In the genomic region with DNA sequence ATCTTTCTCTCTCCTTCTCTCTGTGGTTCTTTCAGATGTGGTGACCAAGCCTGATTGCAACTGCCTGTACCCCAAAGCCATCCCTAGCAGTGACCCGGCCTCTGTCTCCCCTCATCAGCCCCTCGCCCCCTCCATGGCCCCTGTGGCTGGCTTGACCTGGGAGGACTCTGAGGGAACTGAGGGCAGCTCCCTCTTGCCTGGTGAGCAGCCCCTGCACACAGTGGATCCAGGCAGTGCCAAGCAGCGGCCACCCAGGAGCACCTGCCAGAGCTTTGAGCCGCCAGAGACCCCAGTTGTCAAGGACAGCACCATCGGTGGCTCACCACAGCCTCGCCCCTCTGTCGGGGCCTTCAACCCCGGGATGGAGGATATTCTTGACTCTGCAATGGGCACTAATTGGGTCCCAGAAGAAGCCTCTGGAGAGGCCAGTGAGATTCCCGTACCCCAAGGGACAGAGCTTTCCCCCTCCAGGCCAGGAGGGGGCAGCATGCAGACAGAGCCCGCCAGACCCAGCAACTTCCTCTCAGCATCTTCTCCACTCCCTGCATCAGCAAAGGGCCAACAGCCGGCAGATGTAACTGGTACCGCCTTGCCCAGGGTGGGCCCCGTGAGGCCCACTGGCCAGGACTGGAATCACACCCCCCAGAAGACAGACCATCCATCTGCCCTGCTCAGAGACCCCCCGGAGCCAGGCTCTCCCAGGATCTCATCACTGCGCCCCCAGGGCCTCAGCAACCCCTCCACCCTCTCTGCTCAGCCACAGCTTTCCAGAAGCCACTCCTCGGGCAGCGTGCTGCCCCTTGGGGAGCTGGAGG, we compare ENCODE assay signal across 10 cellular contexts. TPM values are rescaled to one million over a fixed set of nuclear protein-coding genes. Genes with fewer than 3 reads are reported as not detected.
DNase-seq lines count a peak whose midpoint lies in the region; ATAC-seq and TF ChIP-seq lines count a peak whose summit lies in the region.
"Had no signal": no experiment of that assay in that cellular context is flagged by ENCODE, and none has a peak within 500 bp of the region (broad histone marks: within the 10 kb centered on the region; RNA-seq: fewer than 3 reads in every experiment).

No MANE protein-coding gene starts in this region.

- no peak for ATAC-seq in GM21360 (IDR thresholded peaks at IDR 0.05; ENCODE audit: unreplicated experiment)

- no peaks in the 10 kb centered on the region for H3K4me1 ChIP-seq in HEK293 (ENCODE audit: control insufficient read depth, insufficient read depth, low read length)

- H3K36me3 Mint-ChIP-seq in activated CD4-positive, alpha-beta memory T cell treated with anti-CD3 and anti-CD28 coated beads, Interleukin-2, amount 10 ng/mL, durations not matched to agents 7 days and 5 days (ENCODE audit: low read depth) = peaks cover 85% of the 10 kb centered on the region

- H3K4me3 ChIP-seq in AG04449 (ENCODE audit: low read depth, low read length) = no peak overlapping the region
- H3K4me3 ChIP-seq in HEK293 (ENCODE audit: low read depth, low read length) = no peak overlapping the region
- H3K4me3 ChIP-seq: skin epidermis had no signal

- no peaks in the 10 kb centered on the region for H3K9me3 ChIP-seq in HEK293 (ENCODE audit: control insufficient read depth, insufficient read depth, low read depth, low read length)

- H3K27ac ChIP-seq in HEK293 (ENCODE audit: extremely low read depth, low read depth, low read length) = no peak overlapping the region

- no peak overlapping the region for H3K4me3 Mint-ChIP-seq in activated CD4-positive, alpha-beta memory T cell treated with anti-CD3 and anti-CD28 coated beads, Interleukin-2, amount 10 ng/mL, durations not matched to agents 7 days and 5 days

- H3K4me1 Mint-ChIP-seq in activated CD4-positive, alpha-beta memory T cell treated with anti-CD3 and anti-CD28 coated beads, Interleukin-2, amount 10 ng/mL, durations not matched to agents 7 days and 5 days = peaks cover 13% of the 10 kb centered on the region

- no peaks in the 10 kb centered on the region for H3K9me3 Mint-ChIP-seq in activated CD4-positive, alpha-beta memory T cell treated with anti-CD3 and anti-CD28 coated beads, Interleukin-2, amount 10 ng/mL, durations not matched to agents 7 days and 5 days

- H3K27ac Mint-ChIP-seq in activated CD4-positive, alpha-beta memory T cell treated with anti-CD3 and anti-CD28 coated beads, Interleukin-2, amount 10 ng/mL, durations not matched to agents 7 days and 5 days = peak overlapping the region; percentile 34

- H3K27me3 Mint-ChIP-seq in activated CD4-positive, alpha-beta memory T cell treated with anti-CD3 and anti-CD28 coated beads, Interleukin-2, amount 10 ng/mL, durations not matched to agents 7 days and 5 days = no peaks in the 10 kb centered on the region

- DNase-seq in AG04449 (ENCODE audit: low read depth, low spot score) (no peak), iris pigment epithelial cell (ENCODE audit: low read depth) (peak; percentile 16), AG08396 (ENCODE audit: low spot score) (no peak), KG1 (lab: John Stamatoyannopoulos, UW) (no peak), NCI-H1436 treated with DMSO at 0.1 percent for 48 hours (lab: John Stamatoyannopoulos, UW) (no peak)
- DNase-seq in activated CD4-positive, alpha-beta memory T cell treated with anti-CD3 and anti-CD28 coated beads, Interleukin-2, amount 10 ng/mL, durations not matched to agents 7 days and 5 days = no peak
- DNase-seq: MV-4-11 had no signal

- H3K36me3 ChIP-seq in HEK293 (ENCODE audit: control insufficient read depth in 2 of 2, insufficient read depth in 1 of 2, low read length in 2 of 2) = peaks cover 7 to 97% of the 10 kb centered on the region in 2 experiments; a peak in 2 of 3 replicates

- TF ChIP-seq CTCF in AG04449 (IDR thresholded peaks at IDR 0.05; ENCODE audit: insufficient read depth, low read length, missing control alignments) (peak; percentile 56), HEK293 (tag by site-specific recombination; IDR thresholded peaks at IDR 0.05) (no peak)

- CTCF ChIA-PET in AG04449 (lab: Yijun Ruan, JAX) = interaction anchor here (0.7 to 6.5 kb wide), 16 partner anchors 8 to 148 kb away, joined by 3 to 42 read pairs (median 5); a partner anchor contains a TSS
- CTCF ChIA-PET in HEK293 (lab: Yijun Ruan, JAX) = interaction anchor here (0.5 to 8.2 kb wide), 16 partner anchors 9 to 1067 kb away, joined by 3 to 61 read pairs (median 4); a partner anchor contains a TSS
- CTCF ChIA-PET in activated CD4-positive, alpha-beta memory T cell treated with anti-CD3 and anti-CD28 coated beads, Interleukin-2, amount 10 ng/mL, durations not matched to agents 7 days and 5 days (lab: Charles Lee) = interaction anchor here (0.6 to 3.9 kb wide), 6 partner anchors 12 to 149 kb away, joined by 3 to 20 read pairs (median 4); a partner anchor contains a TSS

- POLR2A ChIA-PET in AG04449 (lab: Yijun Ruan, JAX) (no interaction called here), HEK293 (lab: Yijun Ruan, JAX) (interaction anchor here (1.3 kb wide), 1 partner anchor 146 kb away, joined by 3 read pairs; no protein-coding TSS in a partner anchor)
- POLR2A ChIA-PET in activated CD4-positive, alpha-beta memory T cell treated with anti-CD3 and anti-CD28 coated beads, Interleukin-2, amount 10 ng/mL, durations not matched to agents 7 days and 5 days (lab: Charles Lee) = interaction anchor here (1.5 to 2.2 kb wide), 6 partner anchors 9 to 149 kb away, joined by 3 to 9 read pairs (median 5); a partner anchor contains a TSS

TF ChIP-seq in HEK293, 187 proteins besides CTCF, POLR2A, EP300 and RAD21:
- TF ChIP-seq GLIS1 (tag by site-specific recombination; IDR thresholded peaks at IDR 0.05) = peak; percentile 21; the same call in 1 of the 2 replicates
- TF ChIP-seq, protein P1, sequence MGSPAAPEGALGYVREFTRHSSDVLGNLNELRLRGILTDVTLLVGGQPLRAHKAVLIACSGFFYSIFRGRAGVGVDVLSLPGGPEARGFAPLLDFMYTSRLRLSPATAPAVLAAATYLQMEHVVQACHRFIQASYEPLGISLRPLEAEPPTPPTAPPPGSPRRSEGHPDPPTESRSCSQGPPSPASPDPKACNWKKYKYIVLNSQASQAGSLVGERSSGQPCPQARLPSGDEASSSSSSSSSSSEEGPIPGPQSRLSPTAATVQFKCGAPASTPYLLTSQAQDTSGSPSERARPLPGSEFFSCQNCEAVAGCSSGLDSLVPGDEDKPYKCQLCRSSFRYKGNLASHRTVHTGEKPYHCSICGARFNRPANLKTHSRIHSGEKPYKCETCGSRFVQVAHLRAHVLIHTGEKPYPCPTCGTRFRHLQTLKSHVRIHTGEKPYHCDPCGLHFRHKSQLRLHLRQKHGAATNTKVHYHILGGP (tag by site-specific recombination; IDR thresholded peaks at IDR 0.05) = no peak

RNA-seq across cellular contexts. Expression of a gene that starts 12.7 kb away (rescaled TPM):
- total RNA-seq in activated CD4-positive, alpha-beta memory T cell treated with anti-CD3 and anti-CD28 coated beads, Interleukin-2, amount 10 ng/mL, durations not matched to agents 7 days and 5 days = 10 to 100 TPM; 89.4 to 94.2 TPM
